ENCODE assay signal across 27 cellular contexts in genomic region chr17:81852237-81852636, GRCh38. TPM values are rescaled to one million over a fixed set of nuclear protein-coding genes. Genes with fewer than 3 reads are reported as not detected.
"Had no signal": no experiment of that assay in that cellular context is flagged by ENCODE, and none has a peak within 500 bp of the region (broad histone marks: within the 10 kb centered on the region; RNA-seq: fewer than 3 reads in every experiment).

No MANE protein-coding gene starts in this region.

- H3K4me3 Mint-ChIP-seq: dendritic cell treated with granulocyte-macrophage colony-stimulating factor and Interleukin-4, amounts not matched to agents 40 ng/mL and 50 ng/mL, for 4 days; effector memory CD8-positive, alpha-beta T cell; memory B cell; mesothelial cell of epicardium; natural killer cell; stimulated activated naive CD8-positive, alpha-beta T cell treated with anti-CD3 and anti-CD28 coated beads, Interleukin-15, Interleukin-2, amounts not matched to agents 100 ng/mL and 50 ng/mL, for 24 hours had no signal

- H3K4me3 ChIP-seq: esophagus muscularis mucosa, gastroesophageal sphincter, left ventricle myocardium inferior, lower lobe of right lung, pancreas, smooth muscle cell, tibial artery, upper lobe of left lung, vagina had no signal

- H3K4me1 Mint-ChIP-seq: memory B cell had no signal

- ATAC-seq: effector memory CD8-positive, alpha-beta T cell; gastroesophageal sphincter; left cardiac atrium; lower lobe of right lung; natural killer cell; pancreas; right cardiac atrium had no signal

- H3K4me1 ChIP-seq: lower lobe of right lung had no signal

- DNase-seq: effector memory CD8-positive, alpha-beta T cell; foreskin fibroblast; glutamatergic neuron; kidney; left cardiac atrium; left ventricle myocardium inferior; lower lobe of right lung; natural killer cell; occipital lobe; right cardiac atrium; stimulated activated CD4-positive, alpha-beta T cell treated with anti-CD3 and anti-CD28 coated beads, Interleukin-2, amount 100 ng/mL, for 48 hours; tibial artery had no signal

- H3K27me3 Mint-ChIP-seq: dendritic cell treated with granulocyte-macrophage colony-stimulating factor and Interleukin-4, amounts not matched to agents 40 ng/mL and 50 ng/mL, for 4 days; effector memory CD8-positive, alpha-beta T cell; memory B cell; progenitor cell of endocrine pancreas; stimulated activated naive CD8-positive, alpha-beta T cell treated with anti-CD3 and anti-CD28 coated beads, Interleukin-15, Interleukin-2, amounts not matched to agents 100 ng/mL and 50 ng/mL, for 24 hours had no signal

- H3K9me3 ChIP-seq: esophagus muscularis mucosa, gastroesophageal sphincter, left ventricle myocardium inferior, lower lobe of right lung, pancreas, tibial artery, upper lobe of left lung, vagina had no signal

- H3K27ac ChIP-seq: epithelial cell of prostate, esophagus muscularis mucosa, gastroesophageal sphincter, left ventricle myocardium inferior, lower lobe of right lung, pancreas, tibial artery, upper lobe of left lung, vagina had no signal

- FAIRE-seq: colon, kidney, pancreas had no signal

- H3K27ac Mint-ChIP-seq: dendritic cell treated with granulocyte-macrophage colony-stimulating factor and Interleukin-4, amounts not matched to agents 40 ng/mL and 50 ng/mL, for 4 days; effector memory CD8-positive, alpha-beta T cell; memory B cell; mesothelial cell of epicardium; progenitor cell of endocrine pancreas; stimulated activated naive CD8-positive, alpha-beta T cell treated with anti-CD3 and anti-CD28 coated beads, Interleukin-15, Interleukin-2, amounts not matched to agents 100 ng/mL and 50 ng/mL, for 24 hours had no signal

- H3K27me3 ChIP-seq: esophagus muscularis mucosa, gastroesophageal sphincter, pancreas, tibial artery, upper lobe of left lung, vagina had no signal

- H3K4me2 ChIP-seq: smooth muscle cell had no signal

- H3K36me3 Mint-ChIP-seq: natural killer cell had no signal

- H3K9me3 Mint-ChIP-seq: dendritic cell treated with granulocyte-macrophage colony-stimulating factor and Interleukin-4, amounts not matched to agents 40 ng/mL and 50 ng/mL, for 4 days; effector memory CD8-positive, alpha-beta T cell; memory B cell; mesothelial cell of epicardium; natural killer cell; stimulated activated naive CD8-positive, alpha-beta T cell treated with anti-CD3 and anti-CD28 coated beads, Interleukin-15, Interleukin-2, amounts not matched to agents 100 ng/mL and 50 ng/mL, for 24 hours had no signal

RNA-seq across cellular contexts. Expression of gene PPP1R27, which starts 17.4 kb away (rescaled TPM):
- total RNA-seq: esophagus muscularis mucosa, gastroesophageal sphincter, kidney, left cardiac atrium, lower lobe of right lung, mesothelial cell of epicardium, mucosa of gallbladder, natural killer cell, occipital lobe, progenitor cell of endocrine pancreas, temporal lobe, upper lobe of left lung, vagina had no signal
- polyA plus RNA-seq: right cardiac atrium had no signal
